Comparison of ENCODE assay signal across 1 cellular context in the genomic region with DNA sequence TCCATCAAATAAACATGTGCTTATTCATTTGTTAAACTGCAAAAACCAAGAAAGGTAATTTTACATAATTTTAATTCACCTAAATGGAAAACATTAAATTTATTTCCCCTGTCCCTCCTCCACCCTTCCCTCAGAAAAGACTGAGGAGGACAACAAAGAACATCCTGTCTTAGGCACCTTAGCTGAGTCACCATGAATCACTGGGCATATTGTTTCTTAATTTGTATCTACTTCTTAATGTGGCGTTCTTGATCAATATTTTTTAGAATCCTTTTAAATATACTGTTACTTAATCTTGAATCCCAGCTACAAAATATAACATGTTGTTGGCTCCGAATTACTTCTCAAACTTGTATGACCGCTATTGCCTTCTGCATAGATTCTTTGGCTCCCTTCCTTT.
TF ChIP-seq lines count a peak whose summit lies in the region.

No MANE protein-coding gene starts in this region.

TF ChIP-seq in HCT116, 20 proteins besides CTCF, POLR2A, EP300 and RAD21 (continued from another document):
- TF ChIP-seq, protein P1, sequence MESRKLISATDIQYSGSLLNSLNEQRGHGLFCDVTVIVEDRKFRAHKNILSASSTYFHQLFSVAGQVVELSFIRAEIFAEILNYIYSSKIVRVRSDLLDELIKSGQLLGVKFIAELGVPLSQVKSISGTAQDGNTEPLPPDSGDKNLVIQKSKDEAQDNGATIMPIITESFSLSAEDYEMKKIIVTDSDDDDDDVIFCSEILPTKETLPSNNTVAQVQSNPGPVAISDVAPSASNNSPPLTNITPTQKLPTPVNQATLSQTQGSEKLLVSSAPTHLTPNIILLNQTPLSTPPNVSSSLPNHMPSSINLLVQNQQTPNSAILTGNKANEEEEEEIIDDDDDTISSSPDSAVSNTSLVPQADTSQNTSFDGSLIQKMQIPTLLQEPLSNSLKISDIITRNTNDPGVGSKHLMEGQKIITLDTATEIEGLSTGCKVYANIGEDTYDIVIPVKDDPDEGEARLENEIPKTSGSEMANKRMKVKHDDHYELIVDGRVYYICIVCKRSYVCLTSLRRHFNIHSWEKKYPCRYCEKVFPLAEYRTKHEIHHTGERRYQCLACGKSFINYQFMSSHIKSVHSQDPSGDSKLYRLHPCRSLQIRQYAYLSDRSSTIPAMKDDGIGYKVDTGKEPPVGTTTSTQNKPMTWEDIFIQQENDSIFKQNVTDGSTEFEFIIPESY (IDR thresholded peaks at IDR 0.05; ENCODE audit: extremely low read depth, insufficient replicate concordance, low read length): no peak
- TF ChIP-seq, protein P2, sequence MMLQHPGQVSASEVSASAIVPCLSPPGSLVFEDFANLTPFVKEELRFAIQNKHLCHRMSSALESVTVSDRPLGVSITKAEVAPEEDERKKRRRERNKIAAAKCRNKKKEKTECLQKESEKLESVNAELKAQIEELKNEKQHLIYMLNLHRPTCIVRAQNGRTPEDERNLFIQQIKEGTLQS (IDR thresholded peaks at IDR 0.05): no peak
- peak; percentile 87 for TF ChIP-seq FOSL1 (IDR thresholded peaks at IDR 0.05; ENCODE audit: low read depth)
- peak; percentile 61 for TF ChIP-seq JUND (IDR thresholded peaks at IDR 0.05)
- no peak for TF ChIP-seq ELF1 (IDR thresholded peaks at IDR 0.05; ENCODE audit: borderline replicate concordance, low read depth)
- no peak for TF ChIP-seq POLR2AphosphoS5 (IDR thresholded peaks at IDR 0.05; ENCODE audit: low read depth, low read length)
- peak; percentile 30; the same call in 1 of the 2 replicates for TF ChIP-seq SP1 (IDR thresholded peaks at IDR 0.05; ENCODE audit: low read depth)
- TF ChIP-seq SIN3A (IDR thresholded peaks at IDR 0.05; ENCODE audit: low read depth): no peak
- TF ChIP-seq EZH2 (IDR thresholded peaks at IDR 0.05): no peak
- no peak for TF ChIP-seq ZFX (IDR thresholded peaks at IDR 0.05)
- TF ChIP-seq, protein P3, sequence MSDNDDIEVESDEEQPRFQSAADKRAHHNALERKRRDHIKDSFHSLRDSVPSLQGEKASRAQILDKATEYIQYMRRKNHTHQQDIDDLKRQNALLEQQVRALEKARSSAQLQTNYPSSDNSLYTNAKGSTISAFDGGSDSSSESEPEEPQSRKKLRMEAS (IDR thresholded peaks at IDR 0.05): no peak
